1 cellular context compared by ENCODE assay signal in genomic region chr7:100166317-100166940, GRCh38.
TF ChIP-seq lines count a peak whose summit lies in the region.

No MANE protein-coding gene starts in this region.

TF ChIP-seq in IMR-90, 13 proteins besides CTCF, POLR2A, EP300 and RAD21:
- TF ChIP-seq USF2 (IDR thresholded peaks at IDR 0.05; ENCODE audit: low read depth, low read length) = no peak
- TF ChIP-seq ELK1 (IDR thresholded peaks at IDR 0.05; ENCODE audit: borderline replicate concordance, low read depth, low read length) = no peak
- TF ChIP-seq BHLHE40 (IDR thresholded peaks at IDR 0.05; ENCODE audit: low read depth, low read length) = no peak
- no peak for TF ChIP-seq CEBPB (IDR thresholded peaks at IDR 0.05; ENCODE audit: low read depth, low read length)
- no peak for TF ChIP-seq MXI1 (IDR thresholded peaks at IDR 0.05; ENCODE audit: borderline replicate concordance, low read depth, low read length)
- TF ChIP-seq CHD1 (IDR thresholded peaks at IDR 0.05; ENCODE audit: low read depth, low read length) = no peak
- TF ChIP-seq RFX5 (IDR thresholded peaks at IDR 0.05; ENCODE audit: low read depth, low read length) = no peak
- no peak for TF ChIP-seq RCOR1 (IDR thresholded peaks at IDR 0.05; ENCODE audit: insufficient replicate concordance, low read length)
- no peak for TF ChIP-seq MAZ (IDR thresholded peaks at IDR 0.05; ENCODE audit: borderline replicate concordance, low read depth, low read length)
